Comparison of ENCODE assay signal across 33 cellular contexts in the genomic region with DNA sequence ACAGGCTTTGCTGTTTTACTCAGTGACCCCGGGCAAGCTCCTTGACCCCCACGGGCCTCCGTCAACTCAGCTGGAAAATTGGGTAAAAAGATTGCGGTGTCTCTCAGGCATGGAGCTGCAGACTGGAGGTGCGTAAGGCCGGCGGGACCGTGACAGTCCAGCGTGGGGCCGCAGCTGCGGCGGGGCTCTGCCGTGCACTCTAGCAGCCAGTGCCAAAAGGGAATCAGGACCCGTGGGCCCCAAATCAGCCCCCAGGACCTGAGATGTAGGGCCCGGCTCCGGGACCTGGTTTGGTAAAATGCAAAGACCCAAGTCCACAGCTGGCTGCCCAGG.
"Had no signal": no experiment of that assay in that cellular context is flagged by ENCODE, and none has a peak within 500 bp of the region (broad histone marks: within the 10 kb centered on the region; RNA-seq: fewer than 3 reads in every experiment).

No MANE protein-coding gene starts in this region.

- H3K4me1 Mint-ChIP-seq: activated CD4-positive, alpha-beta T cell treated with anti-CD3 and anti-CD28 coated beads for 36 hours; activated CD4-positive, alpha-beta T cell treated with anti-CD3 and anti-CD28 coated beads, Interleukin-2, amount 10 ng/mL, durations not matched to agents 24 days and 14 days; activated CD8-positive, alpha-beta memory T cell treated with anti-CD3 and anti-CD28 coated beads, Interleukin-2, amount 10 ng/mL, durations not matched to agents 7 days and 5 days; activated naive CD4-positive, alpha-beta T cell treated with anti-CD3 and anti-CD28 coated beads, Interleukin-2, amount 50 U/mL, for 24 hours; activated naive CD8-positive, alpha-beta T cell treated with anti-CD3 and anti-CD28 coated beads, Interleukin-2, amount 10 ng/mL, durations not matched to agents 7 days and 5 days; central memory CD8-positive, alpha-beta T cell; T-helper 17 cell had no signal

- FAIRE-seq: bronchial epithelial cell had no signal

- DNase-seq: activated CD4-positive, alpha-beta memory T cell treated with anti-CD3 and anti-CD28 coated beads for 36 hours; activated CD4-positive, alpha-beta T cell treated with anti-CD3 and anti-CD28 coated beads for 36 hours; activated CD4-positive, alpha-beta T cell treated with anti-CD3 and anti-CD28 coated beads, Interleukin-2, amount 10 ng/mL, durations not matched to agents 24 days and 14 days; activated CD4-positive, CD25-positive, alpha-beta regulatory T cell; activated CD4-positive, CD25-positive, alpha-beta regulatory T cell treated with anti-CD3 and anti-CD28 coated beads, Interleukin-2, amount 50 U/mL, for 72 hours; activated CD8-positive, alpha-beta memory T cell treated with anti-CD3 and anti-CD28 coated beads, Interleukin-2, amount 10 ng/mL, durations not matched to agents 7 days and 5 days; activated CD8-positive, alpha-beta memory T cell treated with anti-CD3 and anti-CD28 coated beads, Interleukin-2, amount 50 U/mL, for 4 hours; activated CD8-positive, alpha-beta T cell treated with anti-CD3 and anti-CD28 coated beads, Interleukin-2, amount 10 ng/mL, durations not matched to agents 7 days and 5 days; activated effector memory CD4-positive, alpha-beta T cell treated with anti-CD3 and anti-CD28 coated beads, Interleukin-2, amount 50 U/mL, for 16 hours; activated naive CD4-positive, alpha-beta T cell treated with anti-CD3 and anti-CD28 coated beads for 36 hours; activated naive CD8-positive, alpha-beta T cell treated with anti-CD3 and anti-CD28 coated beads, Interleukin-2, amount 10 ng/mL, durations not matched to agents 7 days and 5 days; activated T-cell treated with anti-CD3 and anti-CD28 coated beads, Interleukin-2, amount 50 U/mL, for 1 hour; activated T-cell treated with anti-CD3 and anti-CD28 coated beads, Interleukin-2, amount 50 U/mL, for 48 hours; brain microvascular endothelial cell; dorsolateral prefrontal cortex; effector CD4-positive, alpha-beta T cell; effector memory CD8-positive, alpha-beta T cell; erythroblast; foreskin keratinocyte; gastrocnemius medialis; T-helper 1 cell; T-helper 17 cell; T1000 had no signal

- H3K27me3 Mint-ChIP-seq: activated CD4-positive, alpha-beta T cell treated with anti-CD3 and anti-CD28 coated beads for 36 hours; activated CD4-positive, alpha-beta T cell treated with anti-CD3 and anti-CD28 coated beads, Interleukin-2, amount 10 ng/mL, durations not matched to agents 24 days and 14 days; activated CD8-positive, alpha-beta memory T cell treated with anti-CD3 and anti-CD28 coated beads, Interleukin-2, amount 10 ng/mL, durations not matched to agents 7 days and 5 days had no signal

- ATAC-seq: activated CD4-positive, alpha-beta T cell treated with anti-CD3 and anti-CD28 coated beads for 36 hours; activated CD8-positive, alpha-beta memory T cell treated with anti-CD3 and anti-CD28 coated beads, Interleukin-2, amount 10 ng/mL, durations not matched to agents 7 days and 5 days; activated CD8-positive, alpha-beta T cell treated with anti-CD3 and anti-CD28 coated beads, Interleukin-2, amount 10 ng/mL, durations not matched to agents 7 days and 5 days; effector memory CD8-positive, alpha-beta T cell; foreskin keratinocyte; gastrocnemius medialis; T-helper 17 cell had no signal

- H3K4me3 ChIP-seq: ascending aorta, coronary artery, dorsolateral prefrontal cortex, esophagus muscularis mucosa, gastrocnemius medialis had no signal

- H3K27me3 ChIP-seq: ascending aorta, brain microvascular endothelial cell, foreskin keratinocyte had no signal

- H3K27ac ChIP-seq: ascending aorta, brain microvascular endothelial cell, coronary artery, esophagus muscularis mucosa, foreskin keratinocyte, gastrocnemius medialis had no signal

- H3K27ac Mint-ChIP-seq: activated CD4-positive, alpha-beta memory T cell treated with anti-CD3 and anti-CD28 coated beads for 36 hours; activated CD4-positive, alpha-beta T cell treated with anti-CD3 and anti-CD28 coated beads for 36 hours; activated CD4-positive, alpha-beta T cell treated with anti-CD3 and anti-CD28 coated beads, Interleukin-2, amount 10 ng/mL, durations not matched to agents 24 days and 14 days; activated CD8-positive, alpha-beta memory T cell treated with anti-CD3 and anti-CD28 coated beads, Interleukin-2, amount 10 ng/mL, durations not matched to agents 7 days and 5 days; activated CD8-positive, alpha-beta T cell treated with anti-CD3 and anti-CD28 coated beads, Interleukin-2, amount 10 ng/mL, durations not matched to agents 7 days and 5 days; activated naive CD4-positive, alpha-beta T cell treated with anti-CD3 and anti-CD28 coated beads for 36 hours; activated naive CD4-positive, alpha-beta T cell treated with anti-CD3 and anti-CD28 coated beads, Interleukin-2, amount 50 U/mL, for 24 hours; activated naive CD8-positive, alpha-beta T cell treated with anti-CD3 and anti-CD28 coated beads, Interleukin-2, amount 10 ng/mL, durations not matched to agents 7 days and 5 days; activated T-helper 1 cell treated with anti-CD3 and anti-CD28 coated beads, Interleukin-12 subunit alpha, Interleukin-12 subunit beta, Interleukin-2, Interleukin-4 antibody, amounts not matched to agents 30 ng/mL and 10 ng/mL and 1 ng/mL, durations not matched to agents 14 hours and 24 hours and 36 hours; activated T-helper 2 cell treated with anti-CD3 and anti-CD28 coated beads, Interferon-gamma antibody, Interleukin-2, Interleukin-4, amounts not matched to agents 10 μg/mL and 5 μg/mL and 100 μg/mL, durations not matched to agents 14 hours and 24 hours and 36 hours; dendritic cell treated with granulocyte-macrophage colony-stimulating factor and Interleukin-4, amounts not matched to agents 40 ng/mL and 50 ng/mL, for 4 days; effector memory CD8-positive, alpha-beta T cell; T-helper 17 cell; T-helper 2 cell treated with Interferon-gamma antibody and Interleukin-4, amounts not matched to agents 5 μg/mL and 100 μg/mL, for 36 hours had no signal

- H3K4me3 Mint-ChIP-seq: activated CD4-positive, alpha-beta memory T cell treated with anti-CD3 and anti-CD28 coated beads for 36 hours; activated CD4-positive, alpha-beta T cell treated with anti-CD3 and anti-CD28 coated beads for 36 hours; activated CD4-positive, alpha-beta T cell treated with anti-CD3 and anti-CD28 coated beads, Interleukin-2, amount 10 ng/mL, durations not matched to agents 24 days and 14 days; activated CD8-positive, alpha-beta memory T cell treated with anti-CD3 and anti-CD28 coated beads, Interleukin-2, amount 10 ng/mL, durations not matched to agents 7 days and 5 days; activated CD8-positive, alpha-beta T cell treated with anti-CD3 and anti-CD28 coated beads, Interleukin-2, amount 10 ng/mL, durations not matched to agents 7 days and 5 days; activated naive CD4-positive, alpha-beta T cell treated with anti-CD3 and anti-CD28 coated beads for 36 hours; activated naive CD4-positive, alpha-beta T cell treated with anti-CD3 and anti-CD28 coated beads, Interleukin-2, amount 50 U/mL, for 24 hours; activated naive CD8-positive, alpha-beta T cell treated with anti-CD3 and anti-CD28 coated beads, Interleukin-2, amount 10 ng/mL, durations not matched to agents 7 days and 5 days; activated T-helper 1 cell treated with anti-CD3 and anti-CD28 coated beads, Interleukin-12 subunit alpha, Interleukin-12 subunit beta, Interleukin-2, Interleukin-4 antibody, amounts not matched to agents 30 ng/mL and 10 ng/mL and 1 ng/mL, durations not matched to agents 14 hours and 24 hours and 36 hours; central memory CD8-positive, alpha-beta T cell; dendritic cell treated with granulocyte-macrophage colony-stimulating factor and Interleukin-4, amounts not matched to agents 40 ng/mL and 50 ng/mL, for 4 days; effector memory CD8-positive, alpha-beta T cell; T-helper 17 cell; T-helper 2 cell treated with Interferon-gamma antibody and Interleukin-4, amounts not matched to agents 5 μg/mL and 100 μg/mL, for 36 hours had no signal

- H3K4me1 ChIP-seq: foreskin keratinocyte, gastrocnemius medialis had no signal

- H3K36me3 ChIP-seq: ascending aorta, brain microvascular endothelial cell, esophagus muscularis mucosa, gastrocnemius medialis had no signal

- H3K9me3 ChIP-seq: ascending aorta, esophagus muscularis mucosa, gastrocnemius medialis had no signal

- H3K9me3 Mint-ChIP-seq: activated CD4-positive, alpha-beta memory T cell treated with anti-CD3 and anti-CD28 coated beads for 36 hours; activated CD4-positive, alpha-beta T cell treated with anti-CD3 and anti-CD28 coated beads, Interleukin-2, amount 10 ng/mL, durations not matched to agents 24 days and 14 days; activated naive CD4-positive, alpha-beta T cell treated with anti-CD3 and anti-CD28 coated beads for 36 hours; activated naive CD4-positive, alpha-beta T cell treated with anti-CD3 and anti-CD28 coated beads, Interleukin-2, amount 50 U/mL, for 24 hours; activated naive CD8-positive, alpha-beta T cell treated with anti-CD3 and anti-CD28 coated beads, Interleukin-2, amount 10 ng/mL, durations not matched to agents 7 days and 5 days; activated T-helper 1 cell treated with anti-CD3 and anti-CD28 coated beads, Interleukin-12 subunit alpha, Interleukin-12 subunit beta, Interleukin-2, Interleukin-4 antibody, amounts not matched to agents 30 ng/mL and 10 ng/mL and 1 ng/mL, durations not matched to agents 14 hours and 24 hours and 36 hours; activated T-helper 2 cell treated with anti-CD3 and anti-CD28 coated beads, Interferon-gamma antibody, Interleukin-2, Interleukin-4, amounts not matched to agents 10 μg/mL and 5 μg/mL and 100 μg/mL, durations not matched to agents 14 hours and 24 hours and 36 hours; central memory CD8-positive, alpha-beta T cell; dendritic cell treated with granulocyte-macrophage colony-stimulating factor and Interleukin-4, amounts not matched to agents 40 ng/mL and 50 ng/mL, for 4 days; effector memory CD8-positive, alpha-beta T cell; T-helper 2 cell treated with Interferon-gamma antibody and Interleukin-4, amounts not matched to agents 5 μg/mL and 100 μg/mL, for 36 hours had no signal

- H3K36me3 Mint-ChIP-seq: activated CD4-positive, alpha-beta memory T cell treated with anti-CD3 and anti-CD28 coated beads for 36 hours; activated CD8-positive, alpha-beta memory T cell treated with anti-CD3 and anti-CD28 coated beads, Interleukin-2, amount 10 ng/mL, durations not matched to agents 7 days and 5 days; activated naive CD4-positive, alpha-beta T cell treated with anti-CD3 and anti-CD28 coated beads, Interleukin-2, amount 50 U/mL, for 24 hours; activated naive CD8-positive, alpha-beta T cell treated with anti-CD3 and anti-CD28 coated beads, Interleukin-2, amount 10 ng/mL, durations not matched to agents 7 days and 5 days had no signal
